In genomic region chr20:62377615-62378085, GRCh38 we compare ENCODE assay signal across 1 cellular context.
TF ChIP-seq lines count a peak whose summit lies in the region.

No MANE protein-coding gene starts in this region.

TF ChIP-seq in HepG2, 621 proteins besides CTCF, POLR2A, EP300 and RAD21:
- TF ChIP-seq ZBTB33 (CRISPR knock-in tag; IDR thresholded peaks at IDR 0.05) (peak; percentile 53; the same call in 1 of the 2 replicates), TAF15 (IDR thresholded peaks at IDR 0.05; ENCODE audit: low read depth, low read length, poor library complexity, severe bottlenecking) (peak; percentile 67), ZNF558 (CRISPR knock-in tag; IDR thresholded peaks at IDR 0.05; ENCODE audit: borderline replicate concordance) (0 out of 2 replicates have a peak, but pooled peaks have one; percentile 33), ARID4A (CRISPR knock-in tag; IDR thresholded peaks at IDR 0.05; ENCODE audit: borderline replicate concordance) (0 out of 2 replicates have a peak, but pooled peaks have one; percentile 0), KLF6 (CRISPR knock-in tag; IDR thresholded peaks at IDR 0.05) (no peak)
